Comparison of ENCODE assay signal across 20 cellular contexts in the genomic region with DNA sequence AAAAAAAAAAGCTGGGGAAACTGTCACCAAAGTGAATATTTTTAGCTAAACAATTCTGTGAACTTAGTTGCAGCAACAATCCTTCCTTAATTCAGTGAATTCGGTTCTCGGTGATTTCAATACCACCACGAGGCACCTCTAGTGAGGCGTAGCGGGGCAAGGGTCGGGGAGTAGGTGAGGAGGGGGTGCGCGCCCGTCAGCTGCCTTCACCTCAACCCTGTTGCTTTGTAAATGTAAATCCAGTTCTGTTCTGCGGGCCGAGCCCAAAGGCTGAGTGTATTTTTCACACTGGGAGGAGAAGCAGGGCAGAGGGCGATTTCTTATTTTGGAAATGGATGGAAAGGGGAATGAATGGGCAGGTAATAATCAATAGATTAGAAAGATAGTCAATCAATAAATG. TPM values are rescaled to one million over a fixed set of nuclear protein-coding genes. Genes with fewer than 3 reads are reported as not detected.
A peak's percentile ranks its signal among the peaks of the same experiment; 100 is the strongest.
DNase-seq lines count a peak whose midpoint lies in the region; ATAC-seq and TF ChIP-seq lines count a peak whose summit lies in the region.
"Had no signal": no experiment of that assay in that cellular context is flagged by ENCODE, and none has a peak within 500 bp of the region (broad histone marks: within the 10 kb centered on the region; RNA-seq: fewer than 3 reads in every experiment).

No MANE protein-coding gene starts in this region.

- H3K4me2 ChIP-seq in BLaER1 treated with 17β-estradiol and CSF1 and Interleukin-3, amounts not matched to agents 10 nM and 100 nM, result peak overlapping the region in 6 of 11 experiments; percentile 15 to 42 (median 35); a peak in 3 of 22 replicates
- peak overlapping the region; percentile 36 for H3K4me2 ChIP-seq in osteoblast (ENCODE audit: insufficient read depth, low read length)

- no peak overlapping the region for H3K27ac ChIP-seq in BLaER1 treated with 17β-estradiol and CSF1 and Interleukin-3, amounts not matched to agents 10 nM and 100 nM
- no peak overlapping the region for H3K27ac ChIP-seq in osteoblast (ENCODE audit: low read depth, low read length)
- H3K27ac ChIP-seq in substantia nigra (ENCODE audit: low read depth, low read length, poor library complexity, severe bottlenecking), result no peak overlapping the region
- H3K27ac ChIP-seq: left lung had no signal

- no peak for DNase-seq in WTC11 (ENCODE audit: low spot score)
- no peak for DNase-seq in osteoblast (ENCODE audit: insufficient read length, low spot score, missing footprints)
- no peak for DNase-seq in substantia nigra (lab: John Stamatoyannopoulos, UW)
- DNase-seq in retina, result no peak
- no peak for DNase-seq in head of caudate nucleus
- DNase-seq: activated CD4-positive, alpha-beta T cell treated with anti-CD3 and anti-CD28 coated beads, Interleukin-2, amount 10 ng/mL, durations not matched to agents 7 days and 5 days; activated CD8-positive, alpha-beta memory T cell treated with anti-CD3 and anti-CD28 coated beads, Interleukin-2, amount 50 U/mL, for 4 hours; activated gamma-delta T cell; CD4-positive, alpha-beta memory T cell; effector memory CD4-positive, alpha-beta T cell; left lung; NCI-H187; NCI-H345; transverse colon had no signal

- H3K4me3 ChIP-seq in BLaER1 treated with 17β-estradiol and CSF1 and Interleukin-3, amounts not matched to agents 10 nM and 100 nM, result no peak overlapping the region
- H3K4me3 ChIP-seq in iPS-15b (ENCODE audit: low read depth, low read length) (peak overlapping the region; percentile 62), osteoblast (ENCODE audit: insufficient read depth, low read length) (no peak overlapping the region)
- H3K4me3 ChIP-seq: left lung, transverse colon had no signal

- no peaks in the 10 kb centered on the region; a peak in 1 of 22 replicates for H4K20me1 ChIP-seq in BLaER1 treated with 17β-estradiol and CSF1 and Interleukin-3, amounts not matched to agents 10 nM and 100 nM
- H4K20me1 ChIP-seq in osteoblast (ENCODE audit: insufficient read depth, low read length), result no peaks in the 10 kb centered on the region

- intact Hi-C loops in head of caudate nucleus (cut with DNase I), result no loop called here

- H3K36me3 ChIP-seq in BLaER1 treated with 17β-estradiol and CSF1 and Interleukin-3, amounts not matched to agents 10 nM and 100 nM, result no peaks in the 10 kb centered on the region
- H3K36me3 ChIP-seq in iPS-15b (ENCODE audit: control insufficient read depth, insufficient read depth, low read length), result peaks cover 10% of the 10 kb centered on the region
- H3K36me3 ChIP-seq in osteoblast (ENCODE audit: insufficient read depth, low read length), result no peaks in the 10 kb centered on the region
- H3K36me3 ChIP-seq: left lung, transverse colon had no signal

- no peak overlapping the region for H3K9ac ChIP-seq in BLaER1 treated with 17β-estradiol and CSF1 and Interleukin-3, amounts not matched to agents 10 nM and 100 nM
- peak overlapping the region; percentile 16 for H3K9ac ChIP-seq in iPS-15b (ENCODE audit: low read depth, low read length)

- H3K27me3 Mint-ChIP-seq in WTC11 (ENCODE audit: low read depth), result no peaks in the 10 kb centered on the region

- peaks cover 14 to 32% (median 21%) of the 10 kb centered on the region in 11 experiments for H3K27me3 ChIP-seq in BLaER1 treated with 17β-estradiol and CSF1 and Interleukin-3, amounts not matched to agents 10 nM and 100 nM
- H3K27me3 ChIP-seq in iPS-15b (ENCODE audit: control insufficient read depth, insufficient read depth, low read length) (no peaks in the 10 kb centered on the region), osteoblast (ENCODE audit: insufficient read depth, low read length) (no peaks in the 10 kb centered on the region)

- no peak for TF ChIP-seq CTCF in WTC11 (IDR thresholded peaks at IDR 0.05)
- TF ChIP-seq CTCF in osteoblast (IDR thresholded peaks at IDR 0.05; ENCODE audit: extremely low read depth, low read depth, low read length), result no peak

- peak; percentile 9; the same call in 1 of the 2 replicates for ATAC-seq in WTC11
- ATAC-seq in GM21390 (IDR thresholded peaks at IDR 0.05; ENCODE audit: unreplicated experiment), result no peak
- ATAC-seq: left lung; stimulated activated memory B cell treated with anti-CD40 and anti-IgM and Interleukin-4, amounts not matched to agents 10 μg/mL and 1 μg/mL and 100 μg/mL, for 72 hours had no signal

- H3K4me1 ChIP-seq in BLaER1 treated with 17β-estradiol and CSF1 and Interleukin-3, amounts not matched to agents 10 nM and 100 nM, result peaks cover 0 to 6% (median 2%) of the 10 kb centered on the region in 10 experiments; a peak in 5 of 20 replicates
- peaks cover 4% of the 10 kb centered on the region for H3K4me1 ChIP-seq in iPS-15b (ENCODE audit: control insufficient read depth, insufficient read depth, low read length)
- H3K4me1 ChIP-seq in osteoblast (ENCODE audit: insufficient read depth, low read length), result no peaks in the 10 kb centered on the region
- H3K4me1 ChIP-seq: left lung, transverse colon had no signal

- H3K4me3 Mint-ChIP-seq in WTC11, result peak overlapping the region; percentile 92
- H3K4me3 Mint-ChIP-seq: activated CD4-positive, alpha-beta T cell treated with anti-CD3 and anti-CD28 coated beads, Interleukin-2, amount 10 ng/mL, durations not matched to agents 7 days and 5 days; CD4-positive, alpha-beta memory T cell; stimulated activated memory B cell treated with anti-CD40 and anti-IgM and Interleukin-4, amounts not matched to agents 10 μg/mL and 1 μg/mL and 100 μg/mL, for 72 hours had no signal

- CTCF ChIA-PET in WTC11 (lab: Charles Lee), result interaction anchor here (0.6 to 1.4 kb wide), 8 partner anchors 9 to 608 kb away, joined by 3 to 7 read pairs (median 3); no protein-coding TSS in a partner anchor

- POLR2A ChIA-PET in WTC11 (lab: Charles Lee), result interaction anchor here (2.0 kb wide), 1 partner anchor 19 kb away, joined by 8 read pairs; no protein-coding TSS in a partner anchor

- no peaks in the 10 kb centered on the region for H3K79me2 ChIP-seq in osteoblast (ENCODE audit: insufficient read depth, low read length)

- H2AFZ ChIP-seq in osteoblast (ENCODE audit: low read length), result no peak overlapping the region

- H3K27ac Mint-ChIP-seq in WTC11, result peak overlapping the region; percentile 69
- H3K27ac Mint-ChIP-seq: activated CD4-positive, alpha-beta T cell treated with anti-CD3 and anti-CD28 coated beads, Interleukin-2, amount 10 ng/mL, durations not matched to agents 7 days and 5 days; CD4-positive, alpha-beta memory T cell; stimulated activated memory B cell treated with anti-CD40 and anti-IgM and Interleukin-4, amounts not matched to agents 10 μg/mL and 1 μg/mL and 100 μg/mL, for 72 hours had no signal

- peaks cover 43% of the 10 kb centered on the region for H3K4me1 Mint-ChIP-seq in WTC11
- H3K4me1 Mint-ChIP-seq: activated CD4-positive, alpha-beta T cell treated with anti-CD3 and anti-CD28 coated beads, Interleukin-2, amount 10 ng/mL, durations not matched to agents 7 days and 5 days; CD4-positive, alpha-beta memory T cell; stimulated activated memory B cell treated with anti-CD40 and anti-IgM and Interleukin-4, amounts not matched to agents 10 μg/mL and 1 μg/mL and 100 μg/mL, for 72 hours had no signal

- H3K9me3 Mint-ChIP-seq in WTC11, result no peaks in the 10 kb centered on the region
- H3K9me3 Mint-ChIP-seq: activated CD4-positive, alpha-beta T cell treated with anti-CD3 and anti-CD28 coated beads, Interleukin-2, amount 10 ng/mL, durations not matched to agents 7 days and 5 days had no signal

- peaks cover 25% of the 10 kb centered on the region for H3K36me3 Mint-ChIP-seq in WTC11
- H3K36me3 Mint-ChIP-seq: CD4-positive, alpha-beta memory T cell; stimulated activated memory B cell treated with anti-CD40 and anti-IgM and Interleukin-4, amounts not matched to agents 10 μg/mL and 1 μg/mL and 100 μg/mL, for 72 hours had no signal

- H3K9me3 ChIP-seq in BLaER1 treated with 17β-estradiol and CSF1 and Interleukin-3, amounts not matched to agents 10 nM and 100 nM (replicated peaks in 1 of 11), result peaks cover 0 to 7% (median 0%) of the 10 kb centered on the region in 11 experiments; a peak in 3 of 22 replicates
- no peaks in the 10 kb centered on the region for H3K9me3 ChIP-seq in iPS-15b (ENCODE audit: control insufficient read depth, insufficient read depth, low read length)
- H3K9me3 ChIP-seq in osteoblast (ENCODE audit: low read depth, low read length), result no peaks in the 10 kb centered on the region
- H3K9me3 ChIP-seq: left lung, transverse colon had no signal

TF ChIP-seq in WTC11, 78 proteins besides CTCF, POLR2A, EP300 and RAD21 (continues in another document):
- TF ChIP-seq, protein P1, sequence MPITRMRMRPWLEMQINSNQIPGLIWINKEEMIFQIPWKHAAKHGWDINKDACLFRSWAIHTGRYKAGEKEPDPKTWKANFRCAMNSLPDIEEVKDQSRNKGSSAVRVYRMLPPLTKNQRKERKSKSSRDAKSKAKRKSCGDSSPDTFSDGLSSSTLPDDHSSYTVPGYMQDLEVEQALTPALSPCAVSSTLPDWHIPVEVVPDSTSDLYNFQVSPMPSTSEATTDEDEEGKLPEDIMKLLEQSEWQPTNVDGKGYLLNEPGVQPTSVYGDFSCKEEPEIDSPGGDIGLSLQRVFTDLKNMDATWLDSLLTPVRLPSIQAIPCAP (CRISPR knock-in tag; IDR thresholded peaks at IDR 0.05), result no peak
- TF ChIP-seq, protein P2, sequence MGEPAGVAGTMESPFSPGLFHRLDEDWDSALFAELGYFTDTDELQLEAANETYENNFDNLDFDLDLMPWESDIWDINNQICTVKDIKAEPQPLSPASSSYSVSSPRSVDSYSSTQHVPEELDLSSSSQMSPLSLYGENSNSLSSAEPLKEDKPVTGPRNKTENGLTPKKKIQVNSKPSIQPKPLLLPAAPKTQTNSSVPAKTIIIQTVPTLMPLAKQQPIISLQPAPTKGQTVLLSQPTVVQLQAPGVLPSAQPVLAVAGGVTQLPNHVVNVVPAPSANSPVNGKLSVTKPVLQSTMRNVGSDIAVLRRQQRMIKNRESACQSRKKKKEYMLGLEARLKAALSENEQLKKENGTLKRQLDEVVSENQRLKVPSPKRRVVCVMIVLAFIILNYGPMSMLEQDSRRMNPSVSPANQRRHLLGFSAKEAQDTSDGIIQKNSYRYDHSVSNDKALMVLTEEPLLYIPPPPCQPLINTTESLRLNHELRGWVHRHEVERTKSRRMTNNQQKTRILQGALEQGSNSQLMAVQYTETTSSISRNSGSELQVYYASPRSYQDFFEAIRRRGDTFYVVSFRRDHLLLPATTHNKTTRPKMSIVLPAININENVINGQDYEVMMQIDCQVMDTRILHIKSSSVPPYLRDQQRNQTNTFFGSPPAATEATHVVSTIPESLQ (CRISPR knock-in tag; IDR thresholded peaks at IDR 0.05), result no peak
- TF ChIP-seq, protein P3, sequence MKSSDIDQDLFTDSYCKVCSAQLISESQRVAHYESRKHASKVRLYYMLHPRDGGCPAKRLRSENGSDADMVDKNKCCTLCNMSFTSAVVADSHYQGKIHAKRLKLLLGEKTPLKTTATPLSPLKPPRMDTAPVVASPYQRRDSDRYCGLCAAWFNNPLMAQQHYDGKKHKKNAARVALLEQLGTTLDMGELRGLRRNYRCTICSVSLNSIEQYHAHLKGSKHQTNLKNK (CRISPR knock-in tag; IDR thresholded peaks at IDR 0.05), result no peak

RNA-seq across cellular contexts. Expression of a gene that starts 17.4 kb away (rescaled TPM):
- total RNA-seq in WTC11 (2021) (63.9 to 67.0 TPM (median 65.0 TPM) in 3 replicates), osteoblast (under 0.01 TPM in 2 replicates)
- total RNA-seq: activated CD4-positive, alpha-beta T cell treated with anti-CD3 and anti-CD28 coated beads, Interleukin-2, amount 10 ng/mL, durations not matched to agents 7 days and 5 days; CD4-positive, alpha-beta memory T cell; left lung; myocyte; pulmonary artery endothelial cell had no signal

Comparison
In these comparisons a context has a peak if more than half of its experiments do, and no peak if none do; other contexts are left out.
1. RNA of a gene that starts 17.4 kb away (total RNA-seq): 63.9 to 67.0 TPM in WTC11; under 0.01 TPM in osteoblast; every median in the first group is over 10 times any median in the second.